Comparison of ENCODE assay signal across 13 cellular contexts in the genomic region with DNA sequence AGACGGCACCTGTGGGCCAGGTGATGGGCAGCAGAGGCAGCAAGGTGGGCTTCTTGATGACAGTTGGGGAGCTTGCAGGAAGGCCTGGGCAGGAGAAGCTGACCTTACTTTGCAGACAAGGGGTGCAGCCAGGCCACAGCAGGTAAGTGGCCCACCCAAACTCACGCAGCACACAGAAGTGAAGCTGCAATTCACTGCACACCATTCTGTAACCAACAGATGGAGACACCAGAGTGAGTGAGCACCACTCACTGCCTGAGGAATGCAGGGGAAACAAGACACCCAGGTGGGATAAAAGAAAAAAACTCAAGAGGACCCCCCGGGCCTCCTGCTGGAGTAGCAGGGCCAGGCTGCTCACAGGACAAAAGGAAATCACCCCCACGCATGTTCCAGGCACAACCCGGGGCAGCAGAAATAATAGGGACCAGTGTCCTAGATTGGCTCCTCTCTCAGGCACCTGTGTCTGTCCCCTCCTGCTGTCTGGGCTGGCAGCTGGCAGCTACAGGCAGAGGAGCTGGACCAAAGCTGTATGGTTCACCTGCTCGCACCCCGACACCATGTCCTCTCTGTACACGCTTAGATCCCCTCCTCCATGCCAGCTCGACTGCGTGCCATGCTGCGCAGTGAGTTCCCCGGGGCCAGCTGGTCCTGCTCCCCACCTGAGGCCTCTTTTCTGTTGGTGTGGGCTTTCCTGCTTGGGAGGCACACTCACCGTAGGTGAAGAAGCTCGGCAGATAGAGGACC. TPM values are rescaled to one million over a fixed set of nuclear protein-coding genes. Genes with fewer than 3 reads are reported as not detected.
A peak's percentile ranks its signal among the peaks of the same experiment; 100 is the strongest.
DNase-seq lines count a peak whose midpoint lies in the region; ATAC-seq, FAIRE-seq and TF ChIP-seq lines count a peak whose summit lies in the region.
"Had no signal": no experiment of that assay in that cellular context is flagged by ENCODE, and none has a peak within 500 bp of the region (broad histone marks: within the 10 kb centered on the region; RNA-seq: fewer than 3 reads in every experiment).

No MANE protein-coding gene starts in this region.

- H3K27ac Mint-ChIP-seq in activated naive CD8-positive, alpha-beta T cell: peak overlapping the region; percentile 18
- H3K27ac Mint-ChIP-seq in activated naive CD8-positive, alpha-beta T cell treated with anti-CD3 and anti-CD28 coated beads, Interleukin-2, amount 50 U/mL, for 24 hours: no peak overlapping the region
- H3K27ac Mint-ChIP-seq in stimulated activated naive B cell treated with anti-CD40 and anti-IgM and Interleukin-4, amounts not matched to agents 10 μg/mL and 1 μg/mL and 100 μg/mL, for 72 hours: peak overlapping the region; percentile 25

- H2BK20ac ChIP-seq in H1 (ENCODE audit: low read length): no peak overlapping the region

- no peak overlapping the region for H2BK120ac ChIP-seq in H1 (replicated peaks; ENCODE audit: low read depth, low read length)

- FAIRE-seq in H1 (lab: Jason Lieb, UNC): no peak

- no peaks in the 10 kb centered on the region for H3K36me3 Mint-ChIP-seq in activated naive CD8-positive, alpha-beta T cell
- peaks cover 25% of the 10 kb centered on the region for H3K36me3 Mint-ChIP-seq in activated naive CD8-positive, alpha-beta T cell treated with anti-CD3 and anti-CD28 coated beads, Interleukin-2, amount 50 U/mL, for 24 hours (ENCODE audit: low read depth)
- peaks cover 32 to 50% of the 10 kb centered on the region in 2 donors for H3K36me3 Mint-ChIP-seq in stimulated activated naive B cell treated with anti-CD40 and anti-IgM and Interleukin-4, amounts not matched to agents 10 μg/mL and 1 μg/mL and 100 μg/mL, for 72 hours

- H2BK12ac ChIP-seq in H1 (ENCODE audit: low read depth, low read length): no peak overlapping the region

- DNase-seq in activated naive CD8-positive, alpha-beta T cell treated with anti-CD3 and anti-CD28 coated beads, Interleukin-2, amount 50 U/mL, for 24 hours: no peak
- DNase-seq in NCI-H2171 (lab: John Stamatoyannopoulos, UW) (peak; percentile 71), H1 (ENCODE audit: low read depth in 1 of 2, low spot score in 2 of 2) (no peak), NCI-H82 treated with DMSO at 0.1 percent for 48 hours (lab: John Stamatoyannopoulos, UW; ENCODE audit: unreplicated experiment) (no peak)
- no peak for DNase-seq in stimulated activated naive B cell treated with anti-CD40 and anti-IgM and Interleukin-4, amounts not matched to agents 10 μg/mL and 1 μg/mL and 100 μg/mL, for 72 hours
- no peak for DNase-seq in stimulated activated CD4-positive, alpha-beta T cell treated with anti-CD3 and anti-CD28 coated beads, Interleukin-2, amount 100 ng/mL, for 48 hours
- DNase-seq: activated T-cell treated with anti-CD3 and anti-CD28 coated beads, Interleukin-2, amount 50 U/mL, for 48 hours; colonic mucosa; spleen; stimulated activated naive CD4-positive, alpha-beta T cell treated with Interleukin-2 at 50 U/mL for 16 hours had no signal

- H4K20me1 ChIP-seq in H1 (replicated peaks in 1 of 2; ENCODE audit: control insufficient read depth in 1 of 2, insufficient read depth in 2 of 2, low read length in 2 of 2): peaks cover 37 to 57% of the 10 kb centered on the region in 2 experiments

- ATAC-seq in activated naive CD8-positive, alpha-beta T cell treated with anti-CD3 and anti-CD28 coated beads, Interleukin-2, amount 50 U/mL, for 24 hours: no peak
- no peak for ATAC-seq in stimulated activated naive B cell treated with anti-CD40 and anti-IgM and Interleukin-4, amounts not matched to agents 10 μg/mL and 1 μg/mL and 100 μg/mL, for 72 hours (replicated peaks)
- no peak for ATAC-seq in GM18502 (IDR thresholded peaks at IDR 0.05; ENCODE audit: poor library complexity, unreplicated experiment)

- peaks cover 32 to 79% of the 10 kb centered on the region in 2 experiments for H3K79me2 ChIP-seq in H1 (ENCODE audit: control insufficient read depth in 1 of 2, insufficient read depth in 2 of 2, low read length in 2 of 2)

- peaks cover 12 to 28% (median 20%) of the 10 kb centered on the region in 4 experiments for H3K36me3 ChIP-seq in H1 (ENCODE audit: control insufficient read depth in 2 of 4, insufficient read depth in 4 of 4, low read length in 3 of 4)

- no peak overlapping the region for H3K18ac ChIP-seq in H1 (ENCODE audit: extremely low read depth, low read length)

- H2AFZ ChIP-seq in H1 (ENCODE audit: low read length): no peak overlapping the region

- H2BK15ac ChIP-seq in H1 (ENCODE audit: low read length): no peak overlapping the region

- no peak overlapping the region for H3K23ac ChIP-seq in H1 (ENCODE audit: insufficient read length)

- WGBS in H1 (ENCODE audit: extremely low coverage in 1 of 2, insufficient coverage in 1 of 2, insufficient read length in 1 of 2, insufficient replicate concordance in 2 of 2, low coverage in 1 of 2, low lambda C conversion rate in 2 of 2, missing lambda C conversion rate in 1 of 2), 2 experiments: 75% methylated on average over 14 of the region's 14 CpGs; no CpG with 5 or more reads in 1 of the 2 experiments

- peak overlapping the region in 2 of 4 experiments; percentile 24 to 35; a peak in 1 of 7 replicates for H3K9ac ChIP-seq in H1 (replicated peaks in 1 of 4; ENCODE audit: extremely low read depth in 1 of 4, low read depth in 3 of 4, low read length in 3 of 4)

- CTCF ChIA-PET in H1 (lab: Charles Lee; ENCODE audit: partially characterized antibody): interaction anchor here (0.7 to 14.9 kb wide), 20 partner anchors 9 to 230 kb away, joined by 3 to 237 read pairs (median 6); partner anchors contain the start of gene PI16

- peak overlapping the region; percentile 55; the same call in 1 of the 2 replicates for H2BK5ac ChIP-seq in H1 (ENCODE audit: low read depth, low read length)

- peak in 1 of 2 experiments; percentile 45; a peak in 1 of 4 replicates for TF ChIP-seq RAD21 in H1 (IDR thresholded peaks at IDR 0.05 in 1 of 2, conservative IDR thresholded peaks at IDR 0.05 in 1 of 2; ENCODE audit: low read depth in 2 of 2, low read length in 2 of 2)

- H3K27me3 ChIP-seq in H1 (replicated peaks in 1 of 4; ENCODE audit: control insufficient read depth in 3 of 4, extremely low read depth in 1 of 4, insufficient read depth in 3 of 4, low read length in 3 of 4): no peaks in the 10 kb centered on the region; a peak in 1 of 7 replicates
- H3K27me3 ChIP-seq: colonic mucosa, spleen had no signal

- H3K56ac ChIP-seq in H1 (replicated peaks; ENCODE audit: insufficient read length, low read depth, low read length): no peak overlapping the region

- peak; percentile 39 to 61 (median 42); a peak in 3 of 4 replicates for TF ChIP-seq CTCF in H1 (IDR thresholded peaks at IDR 0.05; ENCODE audit: control extremely low read depth in 1 of 3, insufficient read depth in 1 of 3, low read depth in 1 of 3, low read length in 3 of 3)

- no peak overlapping the region for H3K4ac ChIP-seq in H1 (replicated peaks; ENCODE audit: insufficient read length, low read depth, low read length)

- H3K9me3 Mint-ChIP-seq in activated naive CD8-positive, alpha-beta T cell (ENCODE audit: low read depth): no peaks in the 10 kb centered on the region
- no peaks in the 10 kb centered on the region for H3K9me3 Mint-ChIP-seq in activated naive CD8-positive, alpha-beta T cell treated with anti-CD3 and anti-CD28 coated beads, Interleukin-2, amount 50 U/mL, for 24 hours
- H3K9me3 Mint-ChIP-seq in stimulated activated naive B cell treated with anti-CD40 and anti-IgM and Interleukin-4, amounts not matched to agents 10 μg/mL and 1 μg/mL and 100 μg/mL, for 72 hours: no peaks in the 10 kb centered on the region

- no peak overlapping the region for H3K14ac ChIP-seq in H1 (ENCODE audit: insufficient read length)

- no peak overlapping the region for H3K4me3 ChIP-seq in H1 (ENCODE audit: extremely low read depth in 1 of 4, insufficient read depth in 2 of 4, low read depth in 3 of 4, low read length in 4 of 4)
- H3K4me3 ChIP-seq: colonic mucosa, spleen had no signal

- H3K27me3 Mint-ChIP-seq in activated naive CD8-positive, alpha-beta T cell: no peaks in the 10 kb centered on the region
- no peaks in the 10 kb centered on the region for H3K27me3 Mint-ChIP-seq in activated naive CD8-positive, alpha-beta T cell treated with anti-CD3 and anti-CD28 coated beads, Interleukin-2, amount 50 U/mL, for 24 hours
- H3K27me3 Mint-ChIP-seq in stimulated activated naive B cell treated with anti-CD40 and anti-IgM and Interleukin-4, amounts not matched to agents 10 μg/mL and 1 μg/mL and 100 μg/mL, for 72 hours: no peaks in the 10 kb centered on the region

- TF ChIP-seq EP300 in H1 (IDR thresholded peaks at IDR 0.05; ENCODE audit: borderline replicate concordance in 1 of 2, low read depth in 2 of 2, low read length in 2 of 2): no peak

- H3K4me1 Mint-ChIP-seq in activated naive CD8-positive, alpha-beta T cell (ENCODE audit: low read depth): peaks cover 31% of the 10 kb centered on the region
- peaks cover 22% of the 10 kb centered on the region for H3K4me1 Mint-ChIP-seq in activated naive CD8-positive, alpha-beta T cell treated with anti-CD3 and anti-CD28 coated beads, Interleukin-2, amount 50 U/mL, for 24 hours
- H3K4me1 Mint-ChIP-seq in stimulated activated naive B cell treated with anti-CD40 and anti-IgM and Interleukin-4, amounts not matched to agents 10 μg/mL and 1 μg/mL and 100 μg/mL, for 72 hours: peaks cover 31 to 35% of the 10 kb centered on the region in 2 donors

- peak overlapping the region; percentile 40 to 42 for H3K4me2 ChIP-seq in H1 (ENCODE audit: insufficient read depth in 1 of 2, low read depth in 2 of 2, low read length in 2 of 2)

- H4K91ac ChIP-seq in H1 (replicated peaks; ENCODE audit: insufficient read length, low read length): no peak overlapping the region

- H4K5ac ChIP-seq in H1 (ENCODE audit: insufficient read length, low read depth, low read length): no peak overlapping the region

- peak overlapping the region; percentile 41; the same call in 1 of the 2 replicates for H2AK5ac ChIP-seq in H1 (ENCODE audit: low read depth, low read length)

- H3K23me2 ChIP-seq in H1 (ENCODE audit: low read depth, low read length): peaks cover 8% of the 10 kb centered on the region; the same call in 1 of the 2 replicates

- H3K9me3 ChIP-seq in H1 (ENCODE audit: insufficient read depth in 2 of 2, low read depth in 1 of 2, low read length in 1 of 2): no peaks in the 10 kb centered on the region
- H3K9me3 ChIP-seq: colonic mucosa, spleen had no signal

- H3K4me3 Mint-ChIP-seq in activated naive CD8-positive, alpha-beta T cell: no peak overlapping the region
- H3K4me3 Mint-ChIP-seq in activated naive CD8-positive, alpha-beta T cell treated with anti-CD3 and anti-CD28 coated beads, Interleukin-2, amount 50 U/mL, for 24 hours: no peak overlapping the region
- no peak overlapping the region for H3K4me3 Mint-ChIP-seq in stimulated activated naive B cell treated with anti-CD40 and anti-IgM and Interleukin-4, amounts not matched to agents 10 μg/mL and 1 μg/mL and 100 μg/mL, for 72 hours

- H3K79me1 ChIP-seq in H1 (ENCODE audit: low read depth, low read length): peaks cover 14% of the 10 kb centered on the region

- POLR2A ChIA-PET in H1 (lab: Charles Lee; ENCODE audit: partially characterized antibody): interaction anchor here (0.7 to 2.2 kb wide), 4 partner anchors 10 to 106 kb away, joined by 3 to 7 read pairs (median 4); partner anchors contain the start of gene PPIL1

- no peak overlapping the region for H3K27ac ChIP-seq in H1 (ENCODE audit: low read depth, low read length)
- H3K27ac ChIP-seq: colonic mucosa, spleen had no signal

- peaks cover 10 to 18% (median 12%) of the 10 kb centered on the region in 4 experiments for H3K4me1 ChIP-seq in H1 (replicated peaks in 1 of 4; ENCODE audit: control insufficient read depth in 3 of 4, insufficient read depth in 4 of 4, low read length in 3 of 4)

- no peak overlapping the region for H4K8ac ChIP-seq in H1 (ENCODE audit: extremely low read depth, insufficient read depth, low read length)

- no peak for TF ChIP-seq POLR2A in H1 (IDR thresholded peaks at IDR 0.05; ENCODE audit: control extremely low read depth in 1 of 2, low read depth in 2 of 2, low read length in 2 of 2)

RNA-seq across cellular contexts. Expression of gene MTCH1, which starts 4.9 kb away (rescaled TPM):
- total RNA-seq in H1 (2021; fragmentation: NEBNext Ultra II Directional; extraction: Animal tissue kit (Norgen Biotek cat#: 25700)): 205 and 214 TPM in 2 replicates
- 169 and 242 TPM in 2 replicates for polyA plus RNA-seq in H1 (2011; rRNA removed)
- polyA plus RNA-seq in H1 (2011; cell fraction: cytosol; rRNA removed): 194 TPM
- polyA plus RNA-seq in H1 (2011; cell fraction: nucleus; rRNA removed): 214 TPM
- 231 to 258 TPM (median 241 TPM) in 4 replicates for polyA plus RNA-seq in H1 (2012, experiment 1 of 2)
- polyA plus RNA-seq in H1 (2012, experiment 2 of 2): 260 TPM
- polyA plus RNA-seq in H1 (2013, experiment 1 of 2): 118 TPM
- 119 TPM for polyA plus RNA-seq in H1 (2013, experiment 2 of 2)
- 152 and 188 TPM in 2 replicates for polyA minus RNA-seq in H1 (2011; rRNA and poly(A)+ RNA removed)
- polyA minus RNA-seq in H1 (2011; cell fraction: cytosol; rRNA and poly(A)+ RNA removed): 86.4 TPM
- polyA minus RNA-seq in H1 (2011; cell fraction: nucleus; rRNA and poly(A)+ RNA removed): 82.3 TPM

RNA-seq across cellular contexts. Expression of gene FGD2, which starts 24.4 kb away (rescaled TPM):
- 0.19 and 0.32 TPM in 2 replicates for total RNA-seq in H1 (2021; fragmentation: NEBNext Ultra II Directional; extraction: Animal tissue kit (Norgen Biotek cat#: 25700))
- 0.12 and 0.24 TPM in 2 replicates for polyA plus RNA-seq in H1 (2011; rRNA removed)
- 0.18 TPM for polyA plus RNA-seq in H1 (2011; cell fraction: cytosol; rRNA removed)
- 0.76 TPM for polyA plus RNA-seq in H1 (2011; cell fraction: nucleus; rRNA removed)
- polyA plus RNA-seq in H1 (2012, experiment 1 of 2): 0.10 to 0.13 TPM in 2 of 4 replicates, not detected in the others
- 0.09 TPM for polyA plus RNA-seq in H1 (2012, experiment 2 of 2)
- 0.24 TPM for polyA plus RNA-seq in H1 (2013, experiment 1 of 2)
- 0.22 TPM for polyA plus RNA-seq in H1 (2013, experiment 2 of 2)
- polyA minus RNA-seq in H1 (2011; rRNA and poly(A)+ RNA removed): 0.06 and 0.56 TPM in 2 replicates
- polyA minus RNA-seq in H1 (2011; cell fraction: cytosol; rRNA and poly(A)+ RNA removed): not detected
- 0.70 TPM for polyA minus RNA-seq in H1 (2011; cell fraction: nucleus; rRNA and poly(A)+ RNA removed)
- total RNA-seq: glomerular endothelial cell had no signal

RNA-seq across cellular contexts. Expression of gene PI16, which starts 26.5 kb away (rescaled TPM):
- not detected in 2 replicates for total RNA-seq in H1 (2021; fragmentation: NEBNext Ultra II Directional; extraction: Animal tissue kit (Norgen Biotek cat#: 25700))
- polyA plus RNA-seq in H1 (2011; rRNA removed): 0.05 and 0.06 TPM in 2 replicates
- polyA plus RNA-seq in H1 (2011; cell fraction: cytosol; rRNA removed): 0.12 TPM
- 0.27 TPM for polyA plus RNA-seq in H1 (2011; cell fraction: nucleus; rRNA removed)
- polyA plus RNA-seq in H1 (2012, experiment 1 of 2): not detected in 4 replicates
- 0.08 TPM for polyA plus RNA-seq in H1 (2012, experiment 2 of 2)
- polyA plus RNA-seq in H1 (2013, experiment 1 of 2): not detected
- polyA plus RNA-seq in H1 (2013, experiment 2 of 2): not detected
- polyA minus RNA-seq in H1 (2011; rRNA and poly(A)+ RNA removed): not detected in 2 replicates
- polyA minus RNA-seq in H1 (2011; cell fraction: cytosol; rRNA and poly(A)+ RNA removed): not detected
- polyA minus RNA-seq in H1 (2011; cell fraction: nucleus; rRNA and poly(A)+ RNA removed): not detected
